ENCODE assay signal across 13 cellular contexts in the genomic region with DNA sequence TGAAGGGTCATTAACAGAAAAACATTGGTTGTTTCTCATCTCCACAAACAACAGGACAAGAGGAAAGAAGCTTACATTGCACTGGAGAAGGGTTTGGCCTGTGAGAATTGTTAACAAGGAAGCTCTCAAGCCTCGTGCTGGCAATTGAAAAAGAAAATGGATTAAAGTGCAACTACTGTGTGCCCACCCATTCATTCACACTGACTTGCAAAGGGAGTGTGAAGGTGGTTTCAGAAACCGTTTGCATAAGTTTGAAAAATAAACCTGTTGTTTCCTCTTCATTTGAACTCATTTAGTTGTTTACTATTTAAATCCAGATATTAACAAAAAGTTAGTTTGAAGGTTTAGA.
DNase-seq lines count a peak whose midpoint lies in the region; ATAC-seq and TF ChIP-seq lines count a peak whose summit lies in the region.
"Had no signal": no experiment of that assay in that cellular context is flagged by ENCODE, and none has a peak within 500 bp of the region (broad histone marks: within the 10 kb centered on the region; RNA-seq: fewer than 3 reads in every experiment).

No MANE protein-coding gene starts in this region.

- no peaks in the 10 kb centered on the region for H3K27me3 Mint-ChIP-seq in activated CD4-positive, alpha-beta T cell treated with anti-CD3 and anti-CD28 coated beads, Interleukin-2, amount 10 ng/mL, durations not matched to agents 7 days and 5 days
- H3K27me3 Mint-ChIP-seq in activated CD8-positive, alpha-beta T cell treated with anti-CD3 and anti-CD28 coated beads, Interleukin-2, amount 10 ng/mL, durations not matched to agents 7 days and 5 days (ENCODE audit: low read depth), result no peaks in the 10 kb centered on the region
- no peaks in the 10 kb centered on the region for H3K27me3 Mint-ChIP-seq in stimulated activated naive CD8-positive, alpha-beta T cell treated with anti-CD3 and anti-CD28 coated beads, Interleukin-15, amount 100 ng/mL, for 72 hours

- H3K4me3 Mint-ChIP-seq in activated CD4-positive, alpha-beta T cell treated with anti-CD3 and anti-CD28 coated beads, Interleukin-2, amount 10 ng/mL, durations not matched to agents 7 days and 5 days, result no peak overlapping the region
- H3K4me3 Mint-ChIP-seq in activated CD8-positive, alpha-beta T cell treated with anti-CD3 and anti-CD28 coated beads, Interleukin-2, amount 10 ng/mL, durations not matched to agents 7 days and 5 days, result no peak overlapping the region
- H3K4me3 Mint-ChIP-seq in stimulated activated naive CD8-positive, alpha-beta T cell treated with anti-CD3 and anti-CD28 coated beads, Interleukin-15, amount 100 ng/mL, for 72 hours, result peak overlapping the region; percentile 32 to 39
- H3K4me3 Mint-ChIP-seq: HFFc6 had no signal

- no peak overlapping the region for H3K4me3 ChIP-seq in lower lobe of right lung
- H3K4me3 ChIP-seq: thoracic aorta had no signal

- H3K9me3 Mint-ChIP-seq in activated CD4-positive, alpha-beta T cell treated with anti-CD3 and anti-CD28 coated beads, Interleukin-2, amount 10 ng/mL, durations not matched to agents 7 days and 5 days, result no peaks in the 10 kb centered on the region
- H3K9me3 Mint-ChIP-seq in activated CD8-positive, alpha-beta T cell treated with anti-CD3 and anti-CD28 coated beads, Interleukin-2, amount 10 ng/mL, durations not matched to agents 7 days and 5 days (ENCODE audit: insufficient read depth), result no peaks in the 10 kb centered on the region
- H3K9me3 Mint-ChIP-seq in stimulated activated naive CD8-positive, alpha-beta T cell treated with anti-CD3 and anti-CD28 coated beads, Interleukin-15, amount 100 ng/mL, for 72 hours, result no peaks in the 10 kb centered on the region

- TF ChIP-seq CTCF in lower lobe of right lung (IDR thresholded peaks at IDR 0.05), result no peak

- H3K27ac Mint-ChIP-seq in activated CD4-positive, alpha-beta T cell treated with anti-CD3 and anti-CD28 coated beads, Interleukin-2, amount 10 ng/mL, durations not matched to agents 7 days and 5 days, result peak overlapping the region; percentile 26
- H3K27ac Mint-ChIP-seq in activated CD8-positive, alpha-beta T cell treated with anti-CD3 and anti-CD28 coated beads, Interleukin-2, amount 10 ng/mL, durations not matched to agents 7 days and 5 days, result peak overlapping the region; percentile 47
- peak overlapping the region in 1 of 2 donors; percentile 9 for H3K27ac Mint-ChIP-seq in stimulated activated naive CD8-positive, alpha-beta T cell treated with anti-CD3 and anti-CD28 coated beads, Interleukin-15, amount 100 ng/mL, for 72 hours
- H3K27ac Mint-ChIP-seq: HFFc6 had no signal

- POLR2A ChIA-PET in activated CD4-positive, alpha-beta T cell treated with anti-CD3 and anti-CD28 coated beads, Interleukin-2, amount 10 ng/mL, durations not matched to agents 7 days and 5 days (lab: Charles Lee), result no interaction called here
- POLR2A ChIA-PET in activated CD8-positive, alpha-beta T cell treated with anti-CD3 and anti-CD28 coated beads, Interleukin-2, amount 10 ng/mL, durations not matched to agents 7 days and 5 days (lab: Charles Lee), result interaction anchor here (0.6 to 1.2 kb wide), 3 partner anchors 34 to 106 kb away, joined by 3 read pairs; no protein-coding TSS in a partner anchor

- peaks cover 2% of the 10 kb centered on the region for H3K36me3 Mint-ChIP-seq in activated CD4-positive, alpha-beta T cell treated with anti-CD3 and anti-CD28 coated beads, Interleukin-2, amount 10 ng/mL, durations not matched to agents 7 days and 5 days (ENCODE audit: low read depth)
- H3K36me3 Mint-ChIP-seq in activated CD8-positive, alpha-beta T cell treated with anti-CD3 and anti-CD28 coated beads, Interleukin-2, amount 10 ng/mL, durations not matched to agents 7 days and 5 days (ENCODE audit: low read depth), result no peaks in the 10 kb centered on the region

- CTCF ChIA-PET in activated CD4-positive, alpha-beta T cell treated with anti-CD3 and anti-CD28 coated beads, Interleukin-2, amount 10 ng/mL, durations not matched to agents 7 days and 5 days (lab: Charles Lee), result interaction anchor here (0.9 to 1.6 kb wide), 3 partner anchors 14 to 80 kb away, joined by 3 to 5 read pairs (median 4); no protein-coding TSS in a partner anchor
- CTCF ChIA-PET in activated CD8-positive, alpha-beta T cell treated with anti-CD3 and anti-CD28 coated beads, Interleukin-2, amount 10 ng/mL, durations not matched to agents 7 days and 5 days (lab: Charles Lee), result interaction anchor here (1.1 to 1.2 kb wide), 3 partner anchors 11 to 177 kb away, joined by 3 read pairs; no protein-coding TSS in a partner anchor

- no peaks in the 10 kb centered on the region for H3K36me3 ChIP-seq in lower lobe of right lung
- H3K36me3 ChIP-seq: thoracic aorta had no signal

- peaks cover 27% of the 10 kb centered on the region for H3K4me1 Mint-ChIP-seq in activated CD4-positive, alpha-beta T cell treated with anti-CD3 and anti-CD28 coated beads, Interleukin-2, amount 10 ng/mL, durations not matched to agents 7 days and 5 days
- H3K4me1 Mint-ChIP-seq in activated CD8-positive, alpha-beta T cell treated with anti-CD3 and anti-CD28 coated beads, Interleukin-2, amount 10 ng/mL, durations not matched to agents 7 days and 5 days (ENCODE audit: low read depth), result peaks cover 20% of the 10 kb centered on the region
- H3K4me1 Mint-ChIP-seq in stimulated activated naive CD8-positive, alpha-beta T cell treated with anti-CD3 and anti-CD28 coated beads, Interleukin-15, amount 100 ng/mL, for 72 hours, result peaks cover 29% of the 10 kb centered on the region

- no peaks in the 10 kb centered on the region for H3K9me3 ChIP-seq in lower lobe of right lung
- H3K9me3 ChIP-seq: thoracic aorta had no signal

- peaks cover 18% of the 10 kb centered on the region for H3K4me1 ChIP-seq in lower lobe of right lung

- DNase-seq in activated CD4-positive, alpha-beta T cell treated with anti-CD3 and anti-CD28 coated beads, Interleukin-2, amount 10 ng/mL, durations not matched to agents 7 days and 5 days, result no peak
- no peak for DNase-seq in activated CD4-positive, alpha-beta T cell treated with anti-CD3 and anti-CD28 coated beads, Interleukin-2, amount 50 U/mL, for 4 hours
- no peak for DNase-seq in activated CD8-positive, alpha-beta T cell treated with anti-CD3 and anti-CD28 coated beads, Interleukin-2, amount 10 ng/mL, durations not matched to agents 7 days and 5 days
- DNase-seq in lower lobe of right lung (no peak), anterior cingulate cortex (lab: John Stamatoyannopoulos, UW) (no peak), HT-29 (ENCODE audit: low spot score) (no peak)
- DNase-seq in stimulated activated naive CD8-positive, alpha-beta T cell treated with anti-CD3 and anti-CD28 coated beads, Interleukin-15, amount 100 ng/mL, for 72 hours, result no peak
- DNase-seq: ACHN, amygdala, DMS79, HFFc6 had no signal

- H3K27ac ChIP-seq in lower lobe of right lung, result peak overlapping the region; percentile 47

- H3K27me3 ChIP-seq in lower lobe of right lung (ENCODE audit: low read depth), result no peaks in the 10 kb centered on the region

- peak; percentile 39 for ATAC-seq in activated CD8-positive, alpha-beta T cell treated with anti-CD3 and anti-CD28 coated beads, Interleukin-2, amount 10 ng/mL, durations not matched to agents 7 days and 5 days
- ATAC-seq in lower lobe of right lung (no peak), GM18498 (IDR thresholded peaks at IDR 0.05; ENCODE audit: unreplicated experiment) (no peak)
- no peak for ATAC-seq in stimulated activated naive CD8-positive, alpha-beta T cell treated with anti-CD3 and anti-CD28 coated beads, Interleukin-15, amount 100 ng/mL, for 72 hours

- intact Hi-C loops in lower lobe of right lung (cut with DNase I), result no loop called here

Comparison
In these comparisons a context has a peak if more than half of its experiments do, and no peak if none do; other contexts are left out.
1. H3K4me3 Mint-ChIP-seq: peak in stimulated activated naive CD8-positive, alpha-beta T cell treated with anti-CD3 and anti-CD28 coated beads, Interleukin-15, amount 100 ng/mL, for 72 hours (2 of 2); none in activated CD4-positive, alpha-beta T cell treated with anti-CD3 and anti-CD28 coated beads, Interleukin-2, amount 10 ng/mL, durations not matched to agents 7 days and 5 days (single experiment) and activated CD8-positive, alpha-beta T cell treated with anti-CD3 and anti-CD28 coated beads, Interleukin-2, amount 10 ng/mL, durations not matched to agents 7 days and 5 days (single experiment).